1 cellular context compared by ENCODE assay signal in the genomic region with DNA sequence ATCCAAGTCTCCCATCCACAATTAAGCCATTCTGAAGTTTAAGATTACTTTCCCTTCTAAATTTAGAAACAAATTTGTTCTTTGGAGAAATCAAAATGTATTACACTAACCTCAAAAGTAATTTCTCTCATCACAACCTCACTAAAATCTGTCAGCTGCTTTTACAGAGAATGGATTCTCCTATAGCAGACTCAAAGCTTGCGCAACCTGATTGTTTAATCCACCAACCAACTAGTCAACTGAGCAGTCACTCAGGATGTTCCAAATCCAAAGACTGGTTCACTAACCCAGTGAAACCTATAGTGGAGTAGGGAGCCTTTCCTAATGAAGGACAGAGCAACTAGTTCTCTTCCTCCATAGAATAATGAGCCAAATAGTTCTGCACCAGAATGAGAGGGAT.
TF ChIP-seq lines count a peak whose summit lies in the region.

No MANE protein-coding gene starts in this region.

TF ChIP-seq in HepG2, 621 proteins besides CTCF, POLR2A, EP300 and RAD21 (continued from another document):
- TF ChIP-seq ZNF570 (CRISPR knock-in tag; IDR thresholded peaks at IDR 0.05; ENCODE audit: borderline replicate concordance) (no peak), U2AF1 (optimal IDR thresholded peaks at IDR 0.05; ENCODE audit: low read depth, low read length) (no peak), CEBPG (CRISPR knock-in tag; IDR thresholded peaks at IDR 0.05) (peak; percentile 23; the same call in 1 of the 2 replicates), CEBPB (IDR thresholded peaks at IDR 0.05; ENCODE audit: borderline replicate concordance, low read depth, low read length) (peak; percentile 51; the same call in 1 of the 2 replicates)
